In the genomic region with DNA sequence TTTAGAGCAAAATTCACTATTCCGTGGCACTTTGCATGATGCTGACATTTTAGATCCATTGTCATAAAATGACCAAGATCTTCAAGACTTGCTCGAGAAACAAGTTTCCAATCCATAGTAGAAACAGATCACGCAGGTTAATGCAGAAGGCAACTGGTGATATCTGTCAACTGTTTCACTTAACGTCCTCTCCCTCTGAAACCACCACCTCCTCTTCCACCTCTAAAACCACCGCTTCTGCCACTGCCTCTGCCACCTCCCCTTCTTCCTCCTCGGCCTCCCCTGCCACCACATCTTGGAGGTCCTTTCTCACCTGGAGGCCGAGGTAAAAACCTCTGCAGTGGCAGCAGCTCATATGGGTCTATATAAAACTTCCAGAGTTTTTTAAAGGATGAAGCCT, we compare ENCODE assay signal across 32 cellular contexts.
"Had no signal": no experiment of that assay in that cellular context is flagged by ENCODE, and none has a peak within 500 bp of the region (broad histone marks: within the 10 kb centered on the region; RNA-seq: fewer than 3 reads in every experiment).

No MANE protein-coding gene starts in this region.

- H3K4me3 Mint-ChIP-seq: activated B cell treated with CpG ODN at 0.5 μM for 24 hours; activated CD4-positive, alpha-beta memory T cell treated with anti-CD3 and anti-CD28 coated beads for 36 hours; activated CD4-positive, alpha-beta T cell treated with anti-CD3 and anti-CD28 coated beads, Interleukin-2, amount 10 ng/mL, durations not matched to agents 24 days and 14 days; activated CD8-positive, alpha-beta T cell treated with anti-CD3 and anti-CD28 coated beads for 36 hours; activated naive CD4-positive, alpha-beta T cell treated with anti-CD3 and anti-CD28 coated beads for 36 hours; activated naive CD8-positive, alpha-beta T cell treated with anti-CD3 and anti-CD28 coated beads, Interleukin-2, amount 10 ng/mL, durations not matched to agents 7 days and 5 days; activated T-cell treated with anti-CD3 and anti-CD28 coated beads, Interleukin-2, amount 50 U/mL, for 4 hours; activated T-cell treated with anti-CD3 and anti-CD28 coated beads, Interleukin-2, amount 50 U/mL, for 72 hours; activated T-helper 1 cell treated with anti-CD3 and anti-CD28 coated beads, Interleukin-12 subunit alpha, Interleukin-12 subunit beta, Interleukin-2, Interleukin-4 antibody, amounts not matched to agents 30 ng/mL and 10 ng/mL and 1 ng/mL, durations not matched to agents 14 hours and 24 hours and 36 hours; T-helper 1 cell treated with Interleukin-12 subunit alpha and Interleukin-12 subunit beta and Interleukin-4 antibody, amounts not matched to agents 30 μg/mL and 1 μg/mL, for 36 hours; T-helper 2 cell treated with Interferon-gamma antibody and Interleukin-4, amounts not matched to agents 5 μg/mL and 100 μg/mL, for 36 hours had no signal

- H3K4me1 Mint-ChIP-seq: activated B cell treated with CpG ODN at 0.5 μM for 24 hours had no signal

- H3K36me3 Mint-ChIP-seq: activated CD4-positive, alpha-beta memory T cell treated with anti-CD3 and anti-CD28 coated beads for 36 hours; activated naive CD4-positive, alpha-beta T cell treated with anti-CD3 and anti-CD28 coated beads, Interleukin-2, amount 50 U/mL, for 72 hours; activated naive CD8-positive, alpha-beta T cell treated with anti-CD3 and anti-CD28 coated beads, Interleukin-2, amount 10 ng/mL, durations not matched to agents 7 days and 5 days had no signal

- DNase-seq: activated B cell treated with CpG ODN at 0.5 μM for 24 hours; activated CD4-positive, alpha-beta memory T cell treated with anti-CD3 and anti-CD28 coated beads for 36 hours; activated CD4-positive, alpha-beta T cell treated with anti-CD3 and anti-CD28 coated beads for 4 hours; activated CD4-positive, alpha-beta T cell treated with anti-CD3 and anti-CD28 coated beads, Interleukin-2, amount 10 ng/mL, durations not matched to agents 24 days and 14 days; activated CD4-positive, alpha-beta T cell treated with anti-CD3 and anti-CD28 coated beads, Interleukin-2, amount 50 U/mL, for 1 hour; activated CD4-positive, alpha-beta T cell treated with anti-CD3 and anti-CD28 coated beads, Interleukin-2, amount 50 U/mL, for 4 hours; activated CD4-positive, CD25-positive, alpha-beta regulatory T cell treated with anti-CD3 and anti-CD28 coated beads, Interleukin-2, amount 50 U/mL, for 72 hours; activated CD8-positive, alpha-beta memory T cell treated with anti-CD3 and anti-CD28 coated beads, Interleukin-2, amount 50 U/mL, for 4 hours; activated CD8-positive, alpha-beta T cell treated with anti-CD3 and anti-CD28 coated beads for 36 hours; activated effector memory CD4-positive, alpha-beta T cell treated with anti-CD3 and anti-CD28 coated beads, Interleukin-2, amount 50 U/mL, for 16 hours; activated gamma-delta T cell treated with Interleukin-2 at 50 U/mL for 16 hours; activated naive CD4-positive, alpha-beta T cell; activated naive CD4-positive, alpha-beta T cell treated with anti-CD3 and anti-CD28 coated beads for 36 hours; activated naive CD4-positive, alpha-beta T cell treated with anti-CD3 and anti-CD28 coated beads, Interleukin-2, amount 50 U/mL, for 16 hours; activated naive CD8-positive, alpha-beta T cell treated with anti-CD3 and anti-CD28 coated beads, Interleukin-2, amount 10 ng/mL, durations not matched to agents 7 days and 5 days; activated T-cell treated with anti-CD3 and anti-CD28 coated beads for 4 hours; activated T-cell treated with anti-CD3 and anti-CD28 coated beads, Interleukin-2, amount 50 U/mL, for 1 hour; activated T-cell treated with anti-CD3 and anti-CD28 coated beads, Interleukin-2, amount 50 U/mL, for 4 hours; activated T-cell treated with anti-CD3 and anti-CD28 coated beads, Interleukin-2, amount 50 U/mL, for 72 hours; adrenal gland; amniotic stem cell; aorta; body of pancreas; brain microvascular endothelial cell; central memory CD4-positive, alpha-beta T cell; cerebellar nuclear complex; T-helper 1 cell; T-helper 9 cell had no signal

- ATAC-seq: activated CD8-positive, alpha-beta T cell treated with anti-CD3 and anti-CD28 coated beads for 36 hours; activated naive CD4-positive, alpha-beta T cell treated with anti-CD3 and anti-CD28 coated beads, Interleukin-2, amount 50 U/mL, for 72 hours; activated T-cell treated with anti-CD3 and anti-CD28 coated beads, Interleukin-2, amount 50 U/mL, for 4 hours; activated T-cell treated with anti-CD3 and anti-CD28 coated beads, Interleukin-2, amount 50 U/mL, for 72 hours; body of pancreas had no signal

- H3K27me3 Mint-ChIP-seq: activated B cell treated with CpG ODN at 0.5 μM for 24 hours; activated CD4-positive, alpha-beta memory T cell treated with anti-CD3 and anti-CD28 coated beads for 36 hours; activated CD4-positive, alpha-beta T cell treated with anti-CD3 and anti-CD28 coated beads, Interleukin-2, amount 10 ng/mL, durations not matched to agents 24 days and 14 days; activated CD8-positive, alpha-beta T cell treated with anti-CD3 and anti-CD28 coated beads for 36 hours; activated naive CD8-positive, alpha-beta T cell treated with anti-CD3 and anti-CD28 coated beads, Interleukin-2, amount 10 ng/mL, durations not matched to agents 7 days and 5 days had no signal

- H3K27ac Mint-ChIP-seq: activated B cell treated with CpG ODN at 0.5 μM for 24 hours; activated CD4-positive, alpha-beta memory T cell treated with anti-CD3 and anti-CD28 coated beads for 36 hours; activated CD4-positive, alpha-beta T cell treated with anti-CD3 and anti-CD28 coated beads, Interleukin-2, amount 10 ng/mL, durations not matched to agents 24 days and 14 days; activated CD8-positive, alpha-beta T cell treated with anti-CD3 and anti-CD28 coated beads for 36 hours; activated naive CD4-positive, alpha-beta T cell treated with anti-CD3 and anti-CD28 coated beads for 36 hours; activated naive CD8-positive, alpha-beta T cell treated with anti-CD3 and anti-CD28 coated beads, Interleukin-2, amount 10 ng/mL, durations not matched to agents 7 days and 5 days; activated T-cell treated with anti-CD3 and anti-CD28 coated beads, Interleukin-2, amount 50 U/mL, for 72 hours; activated T-helper 1 cell treated with anti-CD3 and anti-CD28 coated beads, Interleukin-12 subunit alpha, Interleukin-12 subunit beta, Interleukin-2, Interleukin-4 antibody, amounts not matched to agents 30 ng/mL and 10 ng/mL and 1 ng/mL, durations not matched to agents 14 hours and 24 hours and 36 hours; T-helper 1 cell treated with Interleukin-12 subunit alpha and Interleukin-12 subunit beta and Interleukin-4 antibody, amounts not matched to agents 30 μg/mL and 1 μg/mL, for 36 hours; T-helper 2 cell treated with Interferon-gamma antibody and Interleukin-4, amounts not matched to agents 5 μg/mL and 100 μg/mL, for 36 hours had no signal

- H3K9me3 Mint-ChIP-seq: activated B cell treated with CpG ODN at 0.5 μM for 24 hours; activated CD4-positive, alpha-beta memory T cell treated with anti-CD3 and anti-CD28 coated beads for 36 hours; activated CD4-positive, alpha-beta T cell treated with anti-CD3 and anti-CD28 coated beads, Interleukin-2, amount 10 ng/mL, durations not matched to agents 24 days and 14 days; activated CD8-positive, alpha-beta T cell treated with anti-CD3 and anti-CD28 coated beads for 36 hours; activated naive CD4-positive, alpha-beta T cell treated with anti-CD3 and anti-CD28 coated beads for 36 hours; activated naive CD4-positive, alpha-beta T cell treated with anti-CD3 and anti-CD28 coated beads, Interleukin-2, amount 50 U/mL, for 72 hours; activated naive CD8-positive, alpha-beta T cell treated with anti-CD3 and anti-CD28 coated beads, Interleukin-2, amount 10 ng/mL, durations not matched to agents 7 days and 5 days; activated T-cell treated with anti-CD3 and anti-CD28 coated beads, Interleukin-2, amount 50 U/mL, for 4 hours; activated T-cell treated with anti-CD3 and anti-CD28 coated beads, Interleukin-2, amount 50 U/mL, for 72 hours; activated T-helper 1 cell treated with anti-CD3 and anti-CD28 coated beads, Interleukin-12 subunit alpha, Interleukin-12 subunit beta, Interleukin-2, Interleukin-4 antibody, amounts not matched to agents 30 ng/mL and 10 ng/mL and 1 ng/mL, durations not matched to agents 14 hours and 24 hours and 36 hours; T-helper 1 cell treated with Interleukin-12 subunit alpha and Interleukin-12 subunit beta and Interleukin-4 antibody, amounts not matched to agents 30 μg/mL and 1 μg/mL, for 36 hours had no signal
